ENCODE assay signal across 10 cellular contexts in the genomic region with DNA sequence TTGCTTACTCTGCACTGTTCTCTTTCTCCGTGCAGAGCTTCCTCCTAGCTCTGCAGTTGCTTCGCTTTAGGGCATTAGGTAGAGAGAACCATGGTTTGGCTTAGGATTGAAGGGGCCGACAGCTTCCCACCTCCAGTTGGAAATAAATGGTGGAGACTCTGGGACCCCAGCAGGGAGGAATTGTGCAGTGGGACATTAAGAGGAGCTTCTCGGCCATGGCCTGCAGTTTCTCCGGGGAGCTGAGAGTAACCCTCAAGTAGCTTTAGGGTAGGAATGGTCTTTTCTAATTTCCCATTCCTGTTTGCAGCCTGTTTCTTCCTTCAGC. TPM values are rescaled to one million over a fixed set of nuclear protein-coding genes. Genes with fewer than 3 reads are reported as not detected.
DNase-seq lines count a peak whose midpoint lies in the region; ATAC-seq and TF ChIP-seq lines count a peak whose summit lies in the region.
"Had no signal": no experiment of that assay in that cellular context is flagged by ENCODE, and none has a peak within 500 bp of the region (broad histone marks: within the 10 kb centered on the region; RNA-seq: fewer than 3 reads in every experiment).

No MANE protein-coding gene starts in this region.

- no peak for DNase-seq in T-helper 1 cell
- DNase-seq in adrenal gland, result no peak
- no peak for DNase-seq in left lung
- no peak for DNase-seq in suprapubic skin (ENCODE audit: low spot score in 2 of 2)
- DNase-seq in NK-92 treated with Interleukin-12 subunit alpha and Interleukin-12 subunit beta, amount 100 ng/mL, for 24 hours (lab: John Stamatoyannopoulos, UW), result no peak
- DNase-seq in effector CD4-positive, alpha-beta T cell, result no peak

- H3K9me3 ChIP-seq in adrenal gland (replicated peaks in 1 of 3), result no peaks in the 10 kb centered on the region
- no peaks in the 10 kb centered on the region for H3K9me3 ChIP-seq in left lung
- no peaks in the 10 kb centered on the region for H3K9me3 ChIP-seq in suprapubic skin

- H3K4me3 ChIP-seq in adrenal gland (peak overlapping the region in 3 of 4 donors; percentile 80 to 94 (median 80)), left lung (peak overlapping the region; percentile 67 to 92), suprapubic skin (peak overlapping the region; percentile 100)

- H3K4me3 Mint-ChIP-seq in T-helper 1 cell treated with Interleukin-12 subunit alpha and Interleukin-12 subunit beta and Interleukin-4 antibody, amounts not matched to agents 30 μg/mL and 1 μg/mL, for 36 hours, result no peak overlapping the region

- H3K27me3 ChIP-seq in adrenal gland (no peaks in the 10 kb centered on the region), left lung (no peaks in the 10 kb centered on the region), suprapubic skin (no peaks in the 10 kb centered on the region)

- no peak for TF ChIP-seq EP300 in suprapubic skin (IDR thresholded peaks at IDR 0.05)

- H3K36me3 Mint-ChIP-seq in T-helper 1 cell treated with Interleukin-12 subunit alpha and Interleukin-12 subunit beta and Interleukin-4 antibody, amounts not matched to agents 30 μg/mL and 1 μg/mL, for 36 hours (ENCODE audit: low read depth), result peaks cover 14% of the 10 kb centered on the region

- ATAC-seq in left lung (no peak), GM18519 (IDR thresholded peaks at IDR 0.05; ENCODE audit: low FRiP score, unreplicated experiment) (no peak)

- WGBS in adrenal gland, 4 donors, result 3 to 8% (median 5%) methylated on average over 5 of the region's 5 CpGs
- WGBS in suprapubic skin, result 3% methylated on average over 5 of the region's 5 CpGs

- H3K36me3 ChIP-seq in adrenal gland (replicated peaks in 1 of 2) (peaks cover 0 to 10% of the 10 kb centered on the region in 2 donors), left lung (peaks cover 0 to 10% of the 10 kb centered on the region in 2 donors), suprapubic skin (peaks cover 12% of the 10 kb centered on the region)

- no peaks in the 10 kb centered on the region for H3K9me3 Mint-ChIP-seq in T-helper 1 cell treated with Interleukin-12 subunit alpha and Interleukin-12 subunit beta and Interleukin-4 antibody, amounts not matched to agents 30 μg/mL and 1 μg/mL, for 36 hours

- no peak for TF ChIP-seq POLR2A in adrenal gland (IDR thresholded peaks at IDR 0.05)
- TF ChIP-seq POLR2A in suprapubic skin (IDR thresholded peaks at IDR 0.05), result no peak

- intact Hi-C loops in adrenal gland (cut with DNase I) (loop anchor here (5.0 kb wide), 2 partner anchors 77 to 87 kb away; no protein-coding TSS in a partner anchor), left lung (cut with DNase I) (loop anchor here in 1 of 2 donors (10.0 kb wide), 1 partner anchor 80 kb away; no protein-coding TSS in a partner anchor)

- peaks cover 27% of the 10 kb centered on the region for H3K4me1 Mint-ChIP-seq in T-helper 1 cell treated with Interleukin-12 subunit alpha and Interleukin-12 subunit beta and Interleukin-4 antibody, amounts not matched to agents 30 μg/mL and 1 μg/mL, for 36 hours (ENCODE audit: low read depth)

- no peak for TF ChIP-seq CTCF in adrenal gland (IDR thresholded peaks at IDR 0.05)
- no peak for TF ChIP-seq CTCF in left lung (IDR thresholded peaks at IDR 0.05)
- no peak for TF ChIP-seq CTCF in suprapubic skin (IDR thresholded peaks at IDR 0.05)

- H3K4me1 ChIP-seq in adrenal gland (replicated peaks in 1 of 2) (peaks cover 8 to 24% of the 10 kb centered on the region in 2 donors), left lung (peaks cover 43 to 77% of the 10 kb centered on the region in 2 donors), suprapubic skin (peaks cover 76% of the 10 kb centered on the region)

- peak overlapping the region in 4 of 5 donors; percentile 62 to 81 (median 67) for H3K27ac ChIP-seq in adrenal gland
- H3K27ac ChIP-seq in left lung, result peak overlapping the region; percentile 75 to 91
- H3K27ac ChIP-seq in suprapubic skin, result peak overlapping the region; percentile 92

- peak overlapping the region; percentile 81 for H3K27ac Mint-ChIP-seq in T-helper 1 cell treated with Interleukin-12 subunit alpha and Interleukin-12 subunit beta and Interleukin-4 antibody, amounts not matched to agents 30 μg/mL and 1 μg/mL, for 36 hours

- H3K27me3 Mint-ChIP-seq in T-helper 1 cell treated with Interleukin-12 subunit alpha and Interleukin-12 subunit beta and Interleukin-4 antibody, amounts not matched to agents 30 μg/mL and 1 μg/mL, for 36 hours (ENCODE audit: low read depth), result no peaks in the 10 kb centered on the region

RNA-seq across cellular contexts. Expression of gene SUFU, which starts 1.2 kb away (rescaled TPM):
- total RNA-seq in adrenal gland, result 10 to 100 TPM in 6 of 8 donors, 1 to 10 TPM in 2; 8.3 to 20.2 (median 13.0) TPM
- 10 to 100 TPM in 1 of 3 donors, 1 to 10 TPM in 2; 4.3 to 11.8 (median 8.3) TPM for polyA plus RNA-seq in adrenal gland
- total RNA-seq in left lung, result 10 to 100 TPM; 13.4 to 15.2 TPM
- total RNA-seq in suprapubic skin, result 10 to 100 TPM; 15.3 to 22.7 (median 18.9) TPM

RNA-seq across cellular contexts. Expression of gene ACTR1A, which starts 2.4 kb away (rescaled TPM):
- total RNA-seq in adrenal gland (100 to 1,000 TPM in 5 of 8 donors, 10 to 100 TPM in 3; 80.4 to 154 (median 106) TPM), left lung (100 to 1,000 TPM; 104 to 122 TPM), suprapubic skin (100 to 1,000 TPM in 3 of 4 donors, 10 to 100 TPM in 1; 71.5 to 108 (median 105) TPM)
- polyA plus RNA-seq in adrenal gland, result 100 to 1,000 TPM in 2 of 3 donors, 10 to 100 TPM in 1; 68.1 to 117 (median 102) TPM

RNA-seq across cellular contexts. Expression of gene C10orf95, which starts 53.6 kb away (rescaled TPM):
- under 1 TPM in 3 of 8 donors, not detected in 5; 0.14 to 0.28 (median 0.18) TPM for total RNA-seq in adrenal gland
- under 1 TPM in 2 of 3 donors, not detected in 1; 0.24 TPM for polyA plus RNA-seq in adrenal gland
- total RNA-seq in left lung, result 1 to 10 TPM; 5.6 to 7.3 TPM
- 1 to 10 TPM; 1.4 to 7.1 (median 5.4) TPM for total RNA-seq in suprapubic skin
- total RNA-seq: A172, glomerular endothelial cell had no signal
